15 cellular contexts compared by ENCODE assay signal in the genomic region with DNA sequence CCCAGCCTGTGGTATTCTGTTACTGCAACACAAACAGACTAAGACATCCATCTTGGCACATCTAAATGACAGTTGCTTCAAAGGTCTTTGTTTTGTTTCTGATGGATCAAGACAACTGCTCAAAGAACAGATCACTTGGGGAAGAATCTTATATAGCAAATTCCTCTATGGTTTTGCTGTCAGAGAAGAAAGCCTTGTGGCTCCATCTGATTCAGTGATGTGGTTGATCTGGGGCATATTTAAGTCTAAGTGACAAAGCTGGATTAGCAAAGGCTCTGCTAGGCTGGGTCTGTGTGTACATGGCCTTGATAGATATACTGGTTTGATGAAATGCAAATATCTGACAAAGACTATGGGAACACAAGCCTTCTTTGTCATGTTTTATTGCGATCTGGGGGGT. TPM values are rescaled to one million over a fixed set of nuclear protein-coding genes. Genes with fewer than 3 reads are reported as not detected.
A peak's percentile ranks its signal among the peaks of the same experiment; 100 is the strongest.
DNase-seq lines count a peak whose midpoint lies in the region; ATAC-seq and TF ChIP-seq lines count a peak whose summit lies in the region.
"Had no signal": no experiment of that assay in that cellular context is flagged by ENCODE, and none has a peak within 500 bp of the region (broad histone marks: within the 10 kb centered on the region; RNA-seq: fewer than 3 reads in every experiment).

No MANE protein-coding gene starts in this region.

- H3K79me2 ChIP-seq in DND-41 (ENCODE audit: insufficient read depth, low read length): no peaks in the 10 kb centered on the region

- peaks cover 33% of the 10 kb centered on the region for H3K4me1 Mint-ChIP-seq in nephron
- H3K4me1 Mint-ChIP-seq: CD4-positive, alpha-beta memory T cell had no signal

- H3K27ac Mint-ChIP-seq in nephron: peak overlapping the region; percentile 20 to 29 (median 21)
- H3K27ac Mint-ChIP-seq: CD4-positive, alpha-beta memory T cell had no signal

- H3K36me3 ChIP-seq in DND-41 (ENCODE audit: insufficient read depth, low read length): no peaks in the 10 kb centered on the region
- H3K36me3 ChIP-seq: BE2C, HAP-1 had no signal

- H2AFZ ChIP-seq in DND-41 (ENCODE audit: low read depth, low read length): no peak overlapping the region

- H3K27me3 Mint-ChIP-seq in nephron (ENCODE audit: low read depth): no peaks in the 10 kb centered on the region

- H3K4me1 ChIP-seq in DND-41 (ENCODE audit: insufficient read depth, low read length): peaks cover 7% of the 10 kb centered on the region; the same call in 1 of the 2 replicates

- TF ChIP-seq CTCF in DND-41 (IDR thresholded peaks at IDR 0.05; ENCODE audit: borderline replicate concordance, extremely low read depth, low read length, poor library complexity, severe bottlenecking): no peak
- no peak for TF ChIP-seq CTCF in nephron (IDR thresholded peaks at IDR 0.05; ENCODE audit: unreplicated experiment in 3 of 3)

- ATAC-seq in DND-41 (ENCODE audit: insufficient read depth, low read depth): peak; percentile 72
- ATAC-seq in GM21825 (IDR thresholded peaks at IDR 0.05; ENCODE audit: unreplicated experiment): no peak
- no peak for ATAC-seq in HG02884 (IDR thresholded peaks at IDR 0.05; ENCODE audit: unreplicated experiment)
- ATAC-seq: HepG2 had no signal

- no peak overlapping the region for H3K9ac ChIP-seq in DND-41 (ENCODE audit: low read depth, low read length)

- no peaks in the 10 kb centered on the region for H3K27me3 ChIP-seq in DND-41 (ENCODE audit: insufficient read depth, low read length, poor library complexity)
- H3K27me3 ChIP-seq: BE2C had no signal

- H3K9me3 ChIP-seq in DND-41 (ENCODE audit: insufficient read depth, low read length, severe bottlenecking): no peaks in the 10 kb centered on the region
- H3K9me3 ChIP-seq: BE2C, HAP-1 had no signal

- DNase-seq in DND-41 (no peak), LHCN-M2 (ENCODE audit: low read depth) (peak; percentile 96), amniotic epithelial cell (ENCODE audit: low read depth) (peak; percentile 52), AML-193 (lab: John Stamatoyannopoulos, UW) (no peak), NCI-H345 (lab: John Stamatoyannopoulos, UW) (no peak)
- DNase-seq: BE2C; CD4-positive, alpha-beta memory T cell; DMS79; EL had no signal

- no peaks in the 10 kb centered on the region for H3K9me3 Mint-ChIP-seq in nephron

- no peaks in the 10 kb centered on the region for H4K20me1 ChIP-seq in DND-41 (ENCODE audit: insufficient read depth, low read length)

- no peak overlapping the region for H3K4me3 Mint-ChIP-seq in nephron
- H3K4me3 Mint-ChIP-seq: CD4-positive, alpha-beta memory T cell had no signal

- no peaks in the 10 kb centered on the region for H3K36me3 Mint-ChIP-seq in nephron (ENCODE audit: low read depth)
- H3K36me3 Mint-ChIP-seq: CD4-positive, alpha-beta memory T cell had no signal

- no peak overlapping the region for H3K4me2 ChIP-seq in DND-41 (ENCODE audit: insufficient read depth, low read length)

- H3K27ac ChIP-seq in DND-41 (ENCODE audit: low read length): no peak overlapping the region
- H3K27ac ChIP-seq: C4-2B had no signal

- no peak overlapping the region for H3K4me3 ChIP-seq in DND-41 (ENCODE audit: low read depth in 1 of 2, low read length in 2 of 2)
- H3K4me3 ChIP-seq: HAP-1 had no signal

RNA-seq across cellular contexts. Expression of a gene that starts 14.4 kb away (rescaled TPM):
- total RNA-seq in LHCN-M2 (2014; rRNA removed): 29.2 and 31.5 TPM in 2 replicates
- 12.1 TPM for polyA plus RNA-seq in LHCN-M2 (2012)

Comparison
In these comparisons a context has a peak if more than half of its experiments do, and no peak if none do; other contexts are left out.
1. DNase-seq: peak in LHCN-M2 (single experiment) and amniotic epithelial cell (single experiment); none in DND-41 (single experiment), AML-193 (0 of 2) and NCI-H345 (single experiment).